ENCODE assay signal across 1 cellular context in the genomic region with DNA sequence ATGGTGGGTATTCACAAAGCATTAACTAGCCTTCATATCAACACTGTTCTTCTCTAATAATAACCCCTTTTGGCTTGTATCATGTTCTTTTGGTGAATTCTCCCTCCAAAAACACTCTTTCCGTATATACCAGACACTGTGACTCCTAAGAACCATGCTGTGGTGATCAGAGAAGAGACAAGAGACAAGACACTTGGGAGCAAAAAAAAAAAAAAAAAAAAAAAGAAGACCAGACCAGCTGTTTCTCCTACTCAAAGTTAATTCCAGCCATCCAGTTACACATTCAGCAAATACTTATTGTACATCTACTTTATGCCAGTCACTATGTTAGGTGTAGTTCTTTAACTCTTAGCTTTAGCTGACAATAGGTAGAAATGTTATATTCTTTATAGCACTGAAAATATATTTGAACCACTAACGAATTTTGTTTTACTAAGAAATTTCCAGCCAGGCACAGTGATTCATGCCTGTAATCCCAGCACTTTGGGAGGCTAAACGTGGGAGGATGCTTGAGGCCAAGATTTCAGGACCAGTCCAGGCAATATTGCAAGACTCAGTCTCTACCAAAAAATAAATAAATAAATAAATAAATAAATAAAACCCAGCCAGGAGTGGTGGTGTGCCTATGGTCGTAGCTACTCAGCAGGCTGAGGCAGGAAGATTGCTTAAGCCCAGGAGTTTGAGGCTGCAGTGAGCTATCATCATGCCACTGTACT.
TF ChIP-seq lines count a peak whose summit lies in the region.

No MANE protein-coding gene starts in this region.

TF ChIP-seq in IMR-90, 13 proteins besides CTCF, POLR2A, EP300 and RAD21 (continued from another document):
- TF ChIP-seq, protein P1, sequence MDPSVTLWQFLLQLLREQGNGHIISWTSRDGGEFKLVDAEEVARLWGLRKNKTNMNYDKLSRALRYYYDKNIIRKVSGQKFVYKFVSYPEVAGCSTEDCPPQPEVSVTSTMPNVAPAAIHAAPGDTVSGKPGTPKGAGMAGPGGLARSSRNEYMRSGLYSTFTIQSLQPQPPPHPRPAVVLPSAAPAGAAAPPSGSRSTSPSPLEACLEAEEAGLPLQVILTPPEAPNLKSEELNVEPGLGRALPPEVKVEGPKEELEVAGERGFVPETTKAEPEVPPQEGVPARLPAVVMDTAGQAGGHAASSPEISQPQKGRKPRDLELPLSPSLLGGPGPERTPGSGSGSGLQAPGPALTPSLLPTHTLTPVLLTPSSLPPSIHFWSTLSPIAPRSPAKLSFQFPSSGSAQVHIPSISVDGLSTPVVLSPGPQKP (IDR thresholded peaks at IDR 0.05; ENCODE audit: borderline replicate concordance, low read depth, low read length) = no peak
- TF ChIP-seq CEBPB (IDR thresholded peaks at IDR 0.05; ENCODE audit: low read depth, low read length) = no peak
- no peak for TF ChIP-seq NFE2L2 (IDR thresholded peaks at IDR 0.05; ENCODE audit: low read depth, low read length)
